ENCODE assay signal across 9 cellular contexts in genomic region chr10:133528845-133529575, GRCh38. TPM values are rescaled to one million over a fixed set of nuclear protein-coding genes. Genes with fewer than 3 reads are reported as not detected.
DNase-seq lines count a peak whose midpoint lies in the region; ATAC-seq and TF ChIP-seq lines count a peak whose summit lies in the region.
"Had no signal": no experiment of that assay in that cellular context is flagged by ENCODE, and none has a peak within 500 bp of the region (broad histone marks: within the 10 kb centered on the region; RNA-seq: fewer than 3 reads in every experiment).

No MANE protein-coding gene starts in this region.

- H3K27me3 ChIP-seq in heart right ventricle (peaks cover 11 to 81% (median 59%) of the 10 kb centered on the region in 7 donors), Karpas-422 (ENCODE audit: low read length) (no peaks in the 10 kb centered on the region)

- H3K36me3 ChIP-seq in heart right ventricle (no peaks in the 10 kb centered on the region), Karpas-422 (ENCODE audit: insufficient read depth, low read length) (no peaks in the 10 kb centered on the region)

- no peak overlapping the region for H3K9ac ChIP-seq in Karpas-422 (ENCODE audit: low read length)

- H3K79me2 ChIP-seq in Karpas-422 (ENCODE audit: low read length): no peaks in the 10 kb centered on the region

- H3K4me1 Mint-ChIP-seq in activated CD4-positive, alpha-beta T cell treated with anti-CD3 and anti-CD28 coated beads for 36 hours: peaks cover 21% of the 10 kb centered on the region
- peaks cover 19 to 24% (median 23%) of the 10 kb centered on the region in 3 donors for H3K4me1 Mint-ChIP-seq in T-cell
- peaks cover 36% of the 10 kb centered on the region for H3K4me1 Mint-ChIP-seq in stimulated activated naive CD8-positive, alpha-beta T cell treated with anti-CD3 and anti-CD28 coated beads, Interleukin-15, amount 100 ng/mL, for 72 hours

- no peak overlapping the region for H3K27ac ChIP-seq in heart right ventricle
- H3K27ac ChIP-seq in Karpas-422 (ENCODE audit: low read length): no peak overlapping the region
- H3K27ac ChIP-seq: epithelial cell of prostate had no signal

- intact Hi-C loops in activated CD4-positive, alpha-beta T cell treated with anti-CD3 and anti-CD28 coated beads for 36 hours (cut with DNase I, micrococcal nuclease): no loop called here
- intact Hi-C loops in heart right ventricle (cut with DNase I): loop anchor here in 6 of 10 donors (10.0 kb wide), 2 partner anchors 194 to 204 kb away; partner anchors contain the start of gene CALY (in 1 of the 6)

- H3K9me3 ChIP-seq in heart right ventricle (peaks cover 0 to 8% (median 5%) of the 10 kb centered on the region in 11 donors), Karpas-422 (ENCODE audit: low read length) (no peaks in the 10 kb centered on the region)

- peak; percentile 25 for DNase-seq in activated CD4-positive, alpha-beta T cell treated with anti-CD3 and anti-CD28 coated beads for 36 hours
- no peak for DNase-seq in activated CD4-positive, alpha-beta T cell treated with anti-CD3 and anti-CD28 coated beads, Interleukin-2, amount 50 U/mL, for 4 hours
- DNase-seq in T-cell (no peak), heart right ventricle (no peak), GM19238 (ENCODE audit: insufficient read length, low spot score) (no peak), Karpas-422 (no peak)
- DNase-seq in stimulated activated naive CD8-positive, alpha-beta T cell treated with anti-CD3 and anti-CD28 coated beads, Interleukin-15, amount 100 ng/mL, for 72 hours: no peak

- H3K27me3 Mint-ChIP-seq in activated CD4-positive, alpha-beta T cell treated with anti-CD3 and anti-CD28 coated beads for 36 hours: peaks cover 44% of the 10 kb centered on the region
- H3K27me3 Mint-ChIP-seq in T-cell: peaks cover 45 to 66% of the 10 kb centered on the region in 2 donors
- H3K27me3 Mint-ChIP-seq in stimulated activated naive CD8-positive, alpha-beta T cell treated with anti-CD3 and anti-CD28 coated beads, Interleukin-15, amount 100 ng/mL, for 72 hours: peaks cover 85% of the 10 kb centered on the region

- no peak overlapping the region for H3K4me2 ChIP-seq in Karpas-422 (ENCODE audit: low read depth, low read length, poor library complexity, severe bottlenecking)

- POLR2A ChIA-PET in activated CD4-positive, alpha-beta T cell treated with anti-CD3 and anti-CD28 coated beads for 36 hours (lab: Charles Lee): no interaction called here
- POLR2A ChIA-PET in T-cell (lab: Charles Lee): no interaction called here

- H2AFZ ChIP-seq in Karpas-422 (ENCODE audit: low read length): no peak overlapping the region

- H3K36me3 Mint-ChIP-seq in activated CD4-positive, alpha-beta T cell treated with anti-CD3 and anti-CD28 coated beads for 36 hours (ENCODE audit: low read depth): no peaks in the 10 kb centered on the region
- no peaks in the 10 kb centered on the region for H3K36me3 Mint-ChIP-seq in T-cell

- H4K20me1 ChIP-seq in Karpas-422 (ENCODE audit: insufficient read depth, low read depth, low read length): no peaks in the 10 kb centered on the region

- CTCF ChIA-PET in activated CD4-positive, alpha-beta T cell treated with anti-CD3 and anti-CD28 coated beads for 36 hours (lab: Charles Lee): interaction anchor here (1.0 to 1.8 kb wide), 2 partner anchors 8 to 386 kb away, joined by 3 to 5 read pairs; no protein-coding TSS in a partner anchor
- CTCF ChIA-PET in T-cell (lab: Charles Lee): no interaction called here

- H3K4me3 ChIP-seq in heart right ventricle (peak overlapping the region; percentile 3 to 45 (median 30)), Karpas-422 (ENCODE audit: low read length) (no peak overlapping the region)

- peak overlapping the region; percentile 40 for H3K4me3 Mint-ChIP-seq in activated CD4-positive, alpha-beta T cell treated with anti-CD3 and anti-CD28 coated beads for 36 hours
- H3K4me3 Mint-ChIP-seq in T-cell: peak overlapping the region; percentile 68 to 78 (median 72)
- peak overlapping the region; percentile 87 for H3K4me3 Mint-ChIP-seq in stimulated activated naive CD8-positive, alpha-beta T cell treated with anti-CD3 and anti-CD28 coated beads, Interleukin-15, amount 100 ng/mL, for 72 hours

- no peak for TF ChIP-seq CTCF in heart right ventricle (IDR thresholded peaks at IDR 0.05)

- ATAC-seq in activated CD4-positive, alpha-beta T cell treated with anti-CD3 and anti-CD28 coated beads for 36 hours: no peak
- peak in 3 of 4 experiments; percentile 24 to 35 (median 30) for ATAC-seq in T-cell (replicated peaks in 1 of 4)
- ATAC-seq in heart right ventricle: peak; percentile 34 to 51 (median 42)
- ATAC-seq in stimulated activated naive CD8-positive, alpha-beta T cell treated with anti-CD3 and anti-CD28 coated beads, Interleukin-15, amount 100 ng/mL, for 72 hours: peak; percentile 34
- no peak for ATAC-seq in HG03442 (IDR thresholded peaks at IDR 0.05; ENCODE audit: unreplicated experiment)

- H3K27ac Mint-ChIP-seq in activated CD4-positive, alpha-beta T cell treated with anti-CD3 and anti-CD28 coated beads for 36 hours: no peak overlapping the region
- peak overlapping the region; percentile 25 to 28 for H3K27ac Mint-ChIP-seq in T-cell
- no peak overlapping the region for H3K27ac Mint-ChIP-seq in stimulated activated naive CD8-positive, alpha-beta T cell treated with anti-CD3 and anti-CD28 coated beads, Interleukin-15, amount 100 ng/mL, for 72 hours

- 2 to 5% methylated on average over 30 to 37 of the region's 37 CpGs for WGBS in heart right ventricle, 2 donors

- no peaks in the 10 kb centered on the region for H3K9me2 ChIP-seq in Karpas-422 (replicated peaks; ENCODE audit: insufficient read depth, low read length)

- H3K9me3 Mint-ChIP-seq in activated CD4-positive, alpha-beta T cell treated with anti-CD3 and anti-CD28 coated beads for 36 hours (ENCODE audit: low read depth): no peaks in the 10 kb centered on the region
- no peaks in the 10 kb centered on the region for H3K9me3 Mint-ChIP-seq in T-cell
- H3K9me3 Mint-ChIP-seq in stimulated activated naive CD8-positive, alpha-beta T cell treated with anti-CD3 and anti-CD28 coated beads, Interleukin-15, amount 100 ng/mL, for 72 hours: no peaks in the 10 kb centered on the region

- H3K4me1 ChIP-seq in heart right ventricle: peaks cover 5 to 26% (median 20%) of the 10 kb centered on the region in 9 donors
- no peaks in the 10 kb centered on the region for H3K4me1 ChIP-seq in Karpas-422 (ENCODE audit: low read length)

RNA-seq across cellular contexts. Expression of gene CYP2E1, which starts 1.8 kb away (rescaled TPM):
- under 1 TPM; 0.25 to 0.32 TPM for total RNA-seq in activated CD4-positive, alpha-beta T cell treated with anti-CD3 and anti-CD28 coated beads for 36 hours
- total RNA-seq in T-cell (1 to 10 TPM; 2.4 to 4.7 (median 3.3) TPM), heart right ventricle (1 to 10 TPM in 5 of 10 donors, under 1 TPM in 3, not detected in 2; 0.47 to 2.0 (median 1.2) TPM)
- under 1 TPM; 0.49 to 0.80 TPM for polyA plus RNA-seq in heart right ventricle
- 0.61 TPM in 1 of 2 replicates, not detected in the other for total RNA-seq in Karpas-422 (2014; rRNA removed; shearing (Covaris generic); ENCODE audit: low replicate concordance)

RNA-seq across cellular contexts. Expression of gene SYCE1, which starts 36.4 kb away (rescaled TPM):
- under 1 TPM; 0.19 to 0.66 TPM for total RNA-seq in activated CD4-positive, alpha-beta T cell treated with anti-CD3 and anti-CD28 coated beads for 36 hours
- total RNA-seq in T-cell: 1 to 10 TPM in 1 of 5 donors, under 1 TPM in 3, not detected in 1; 0.32 to 1.6 (median 0.59) TPM
- total RNA-seq in heart right ventricle: 1 to 10 TPM in 1 of 10 donors, under 1 TPM in 5, not detected in 4; 0.16 to 1.9 (median 0.35) TPM
- under 1 TPM in 1 of 2 donors, not detected in 1; 0.44 TPM for polyA plus RNA-seq in heart right ventricle
- total RNA-seq in Karpas-422 (2014; rRNA removed; shearing (Covaris generic); ENCODE audit: low replicate concordance): not detected in 2 replicates

Comparison
In these comparisons a context has a peak if more than half of its experiments do, and no peak if none do; other contexts are left out.
1. ATAC-seq: peak in T-cell (3 of 4), heart right ventricle (8 of 8) and stimulated activated naive CD8-positive, alpha-beta T cell treated with anti-CD3 and anti-CD28 coated beads, Interleukin-15, amount 100 ng/mL, for 72 hours (single experiment); none in activated CD4-positive, alpha-beta T cell treated with anti-CD3 and anti-CD28 coated beads for 36 hours (single experiment) and HG03442 (single experiment).
2. H3K27ac Mint-ChIP-seq: peak in T-cell (2 of 2); none in activated CD4-positive, alpha-beta T cell treated with anti-CD3 and anti-CD28 coated beads for 36 hours (single experiment) and stimulated activated naive CD8-positive, alpha-beta T cell treated with anti-CD3 and anti-CD28 coated beads, Interleukin-15, amount 100 ng/mL, for 72 hours (0 of 2).
3. intact Hi-C loops: an anchor here in heart right ventricle (10.0 kb wide); none called in activated CD4-positive, alpha-beta T cell treated with anti-CD3 and anti-CD28 coated beads for 36 hours.
4. Peak in every context shown above with its lines, with median percentiles within 50 percentile points of each other: H3K4me3 Mint-ChIP-seq.